ENCODE assay signal across 8 cellular contexts in the genomic region with DNA sequence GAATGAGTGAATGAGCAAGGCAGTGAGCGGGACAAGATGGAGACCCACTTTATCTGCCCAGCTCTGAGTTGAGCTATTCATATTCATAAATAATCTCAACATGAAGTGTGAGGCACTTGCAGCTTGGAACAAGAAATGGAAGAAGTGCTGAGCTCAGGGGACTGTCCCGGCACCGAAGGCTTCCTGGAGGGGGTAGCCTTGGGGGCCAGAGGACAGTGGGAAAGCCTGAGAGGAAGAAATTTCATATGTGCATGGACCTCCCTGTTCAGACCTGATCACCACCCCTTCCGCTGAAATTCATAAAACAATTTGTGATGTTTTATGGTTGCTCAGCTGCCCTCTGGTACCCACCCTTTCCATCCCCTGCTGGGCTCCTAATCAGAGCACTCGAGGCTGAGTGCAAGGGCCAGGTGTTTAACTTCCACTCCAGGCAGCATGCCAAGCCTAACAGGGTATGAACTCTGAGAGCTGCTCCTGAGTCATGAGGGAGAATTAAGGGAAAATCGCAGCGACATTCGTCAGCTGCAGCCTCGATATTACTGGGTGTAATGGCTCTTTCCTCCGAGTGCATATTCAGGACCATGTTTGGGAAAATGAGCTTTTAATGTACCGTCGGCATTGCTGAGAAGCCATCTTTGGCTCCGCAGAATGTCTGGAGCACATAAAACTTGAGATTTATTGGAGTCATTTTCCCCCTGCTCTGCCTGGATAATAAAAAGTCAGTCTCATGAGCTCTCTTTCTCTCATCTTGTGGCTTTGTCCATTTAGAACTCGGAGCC.
A peak's percentile ranks its signal among the peaks of the same experiment; 100 is the strongest.
DNase-seq lines count a peak whose midpoint lies in the region; ATAC-seq and TF ChIP-seq lines count a peak whose summit lies in the region.

No MANE protein-coding gene starts in this region.

- H3K9me3 ChIP-seq in right atrium auricular region (no peaks in the 10 kb centered on the region), SJSA1 (replicated peaks) (no peaks in the 10 kb centered on the region), hepatocyte (ENCODE audit: low read depth) (no peaks in the 10 kb centered on the region), vagina (no peaks in the 10 kb centered on the region)

- no peaks in the 10 kb centered on the region for H3K79me2 ChIP-seq in hepatocyte

- H3K36me3 ChIP-seq in right atrium auricular region (no peaks in the 10 kb centered on the region), SJSA1 (no peaks in the 10 kb centered on the region; the same call in 1 of the 2 replicates), hepatocyte (replicated peaks; ENCODE audit: insufficient read depth, low read depth) (no peaks in the 10 kb centered on the region), vagina (no peaks in the 10 kb centered on the region)

- peak overlapping the region in 1 of 2 donors; percentile 6 for H3K27ac ChIP-seq in right atrium auricular region
- H3K27ac ChIP-seq in SJSA1, result no peak overlapping the region
- H3K27ac ChIP-seq in hepatocyte, result peak overlapping the region; percentile 67
- H3K27ac ChIP-seq in vagina, result peak overlapping the region; percentile 64

- 51% methylated on average over 14 of the region's 14 CpGs for WGBS in hepatocyte (ENCODE audit: low lambda C conversion rate, missing lambda C conversion rate)

- no peaks in the 10 kb centered on the region for H3K9me2 ChIP-seq in hepatocyte (replicated peaks; ENCODE audit: insufficient read depth)

- H3K27me3 ChIP-seq in right atrium auricular region, result no peaks in the 10 kb centered on the region
- no peaks in the 10 kb centered on the region for H3K27me3 ChIP-seq in SJSA1 (replicated peaks)
- H3K27me3 ChIP-seq in hepatocyte, result no peaks in the 10 kb centered on the region
- no peaks in the 10 kb centered on the region for H3K27me3 ChIP-seq in vagina

- H3K4me2 ChIP-seq in hepatocyte, result peak overlapping the region; percentile 62

- H3K4me3 ChIP-seq in right atrium auricular region (no peak overlapping the region), SJSA1 (no peak overlapping the region), hepatocyte (no peak overlapping the region), vagina (no peak overlapping the region)

- intact Hi-C loops in Right ventricle myocardium superior (cut with DNase I), result no loop called here
- intact Hi-C loops in vagina (cut with DNase I), result no loop called here

- TF ChIP-seq POLR2A in vagina (IDR thresholded peaks at IDR 0.05), result no peak

- H2AFZ ChIP-seq in hepatocyte, result no peak overlapping the region

- no peaks in the 10 kb centered on the region for H4K20me1 ChIP-seq in hepatocyte (ENCODE audit: insufficient read depth, poor library complexity, severe bottlenecking)

- ATAC-seq in Right ventricle myocardium superior (ENCODE audit: poor library complexity), result peak; percentile 81
- ATAC-seq in GM21381 (IDR thresholded peaks at IDR 0.05; ENCODE audit: unreplicated experiment), result no peak

- TF ChIP-seq CTCF in right atrium auricular region (IDR thresholded peaks at IDR 0.05) (no peak), hepatocyte (IDR thresholded peaks at IDR 0.05; ENCODE audit: poor library complexity) (no peak), vagina (IDR thresholded peaks at IDR 0.05) (no peak)

- H3K4me1 ChIP-seq in right atrium auricular region (peaks cover 0 to 17% of the 10 kb centered on the region in 2 donors), SJSA1 (replicated peaks) (peaks cover 14% of the 10 kb centered on the region), hepatocyte (ENCODE audit: insufficient read depth) (peaks cover 11% of the 10 kb centered on the region), vagina (peaks cover 36% of the 10 kb centered on the region)

- DNase-seq in Right ventricle myocardium superior (no peak), right atrium auricular region (ENCODE audit: low spot score) (no peak), SJSA1 (ENCODE audit: low read depth in 1 of 2, low spot score in 2 of 2) (peak; percentile 49 to 62), hepatocyte (ENCODE audit: low spot score) (peak; percentile 68), vagina (ENCODE audit: extremely low spot score in 2 of 2) (no peak), HuH-7.5 (ENCODE audit: low spot score) (no peak), COLO829 (ENCODE audit: low spot score) (no peak)

Comparison
In these comparisons a context has a peak if more than half of its experiments do, and no peak if none do; other contexts are left out.
1. DNase-seq: peak in SJSA1 (2 of 2) and hepatocyte (single experiment); none in Right ventricle myocardium superior (single experiment), right atrium auricular region (single experiment), vagina (0 of 2), HuH-7.5 (single experiment) and COLO829 (single experiment).